ENCODE assay signal across 8 cellular contexts in the genomic region with DNA sequence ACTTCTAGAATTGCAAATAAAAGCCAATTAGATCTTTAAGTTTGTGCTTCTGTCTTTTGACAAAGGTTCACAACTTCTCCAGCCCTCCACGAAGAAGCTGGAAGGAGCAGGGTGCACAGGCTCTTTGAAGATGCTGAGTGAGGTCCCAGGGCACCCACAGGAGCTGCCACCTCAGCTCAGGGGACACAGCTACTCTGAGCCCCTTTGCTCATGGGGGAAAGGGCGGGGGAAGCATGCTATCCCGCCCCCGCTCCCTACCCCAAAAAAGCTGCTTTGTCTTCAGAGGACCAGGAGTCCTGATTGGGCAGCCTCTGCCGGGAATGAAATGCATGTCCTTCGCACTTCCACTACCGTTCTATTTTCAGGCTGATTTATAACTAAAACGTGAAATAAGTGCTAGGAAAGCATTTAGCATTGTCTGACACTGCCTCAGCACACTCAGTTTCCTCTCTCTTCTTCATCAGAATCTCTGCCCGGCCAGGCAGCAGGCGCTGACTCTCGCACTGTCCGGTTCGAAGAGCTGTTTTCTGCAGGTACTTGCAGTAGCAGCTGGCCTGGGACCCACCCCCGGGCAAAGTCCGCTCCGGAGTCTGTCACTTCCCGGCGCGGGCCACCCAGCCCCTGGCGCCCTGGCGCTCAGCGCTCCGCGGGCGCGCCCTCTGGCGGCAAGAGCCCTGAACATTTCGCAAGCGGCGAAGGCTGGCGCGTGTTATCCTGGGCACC. TPM values are rescaled to one million over a fixed set of nuclear protein-coding genes. Genes with fewer than 3 reads are reported as not detected.
DNase-seq lines count a peak whose midpoint lies in the region; ATAC-seq and TF ChIP-seq lines count a peak whose summit lies in the region.

No MANE protein-coding gene starts in this region.

- DNase-seq in AG09319 (ENCODE audit: extremely low read depth, low read depth) (no peak), NCI-H226 (peak; percentile 68), cerebellum (ENCODE audit: low spot score) (peak; percentile 76), kidney glomerular epithelial cell (lab: John Stamatoyannopoulos, UW) (peak; percentile 64)
- DNase-seq in activated CD4-positive, alpha-beta T cell treated with anti-CD3 and anti-CD28 coated beads for 1 hour = peak; percentile 69
- peak; percentile 77 to 78 for DNase-seq in stimulated activated CD4-positive, alpha-beta T cell treated with anti-CD3 and anti-CD28 coated beads, Interleukin-1b, Interleukin-23, amount 100 ng/mL, for 4 hours (ENCODE audit: low read depth in 2 of 2)

- peak; percentile 77 for TF ChIP-seq CTCF in AG09319 (IDR thresholded peaks at IDR 0.05; ENCODE audit: low read depth, low read length)

- ATAC-seq in GM18873 (IDR thresholded peaks at IDR 0.05; ENCODE audit: low FRiP score, unreplicated experiment) (peak; percentile 83), HG03139 (IDR thresholded peaks at IDR 0.05; ENCODE audit: unreplicated experiment) (peak; percentile 95)

RNA-seq across cellular contexts. Expression of gene KLHL25, which starts 45.5 kb away (rescaled TPM):
- 38.5 TPM for total RNA-seq in cerebellum
